Comparison of ENCODE assay signal across 16 cellular contexts in genomic region chr1:44572572-44572879, GRCh38.
"Had no signal": no experiment of that assay in that cellular context is flagged by ENCODE, and none has a peak within 500 bp of the region (broad histone marks: within the 10 kb centered on the region; RNA-seq: fewer than 3 reads in every experiment).

No MANE protein-coding gene starts in this region.

- H3K36me3 ChIP-seq: esophagus squamous epithelium, gastroesophageal sphincter, right lobe of liver, thyroid gland had no signal

- H3K27me3 ChIP-seq: right lobe of liver, thyroid gland had no signal

- H3K4me1 ChIP-seq: gastroesophageal sphincter, psoas muscle, right lobe of liver, thyroid gland had no signal

- H3K9me3 ChIP-seq: esophagus squamous epithelium, gastroesophageal sphincter, psoas muscle, right lobe of liver, thyroid gland had no signal

- ATAC-seq: gastroesophageal sphincter, psoas muscle had no signal

- FAIRE-seq: kidney, urothelium cell line had no signal

- DNase-seq: cortex of kidney; esophagus squamous epithelium; glutamatergic neuron; kidney; left colon; mesendoderm; nephron progenitor cell; psoas muscle; retina; right lobe of liver; stimulated activated CD4-positive, alpha-beta T cell treated with anti-CD3 and anti-CD28 coated beads, Interleukin-1b, Interleukin-23, amount 100 ng/mL, for 48 hours; stimulated activated naive B cell treated with anti-CD40 and anti-IgM and Interleukin-4, amounts not matched to agents 10 μg/mL and 1 μg/mL and 100 μg/mL, for 72 hours; stimulated activated naive CD8-positive, alpha-beta T cell treated with anti-CD3 and anti-CD28 coated beads, Interleukin-15, amount 100 ng/mL, for 72 hours; thyroid gland had no signal

- H3K27ac ChIP-seq: esophagus squamous epithelium, gastroesophageal sphincter, psoas muscle, right lobe of liver, thyroid gland had no signal

- H3K4me3 ChIP-seq: esophagus squamous epithelium, gastroesophageal sphincter, psoas muscle, right lobe of liver, thyroid gland had no signal
